In genomic region chr1:27773732-27774445, GRCh38 we compare ENCODE assay signal across 8 cellular contexts. TPM values are rescaled to one million over a fixed set of nuclear protein-coding genes. Genes with fewer than 3 reads are reported as not detected.
DNase-seq lines count a peak whose midpoint lies in the region; ATAC-seq and TF ChIP-seq lines count a peak whose summit lies in the region.

No MANE protein-coding gene starts in this region.

- no peak for TF ChIP-seq CTCF in CD4-positive, alpha-beta T cell (IDR thresholded peaks at IDR 0.05)
- TF ChIP-seq CTCF in uterus (IDR thresholded peaks at IDR 0.05): no peak

- no peaks in the 10 kb centered on the region for H3K27me3 ChIP-seq in CD4-positive, alpha-beta T cell (ENCODE audit: control insufficient read depth, insufficient read depth, low read length)
- H3K27me3 ChIP-seq in uterus: no peaks in the 10 kb centered on the region

- intact Hi-C loops in CD4-positive, alpha-beta T cell (cut with DNase I, micrococcal nuclease): loop anchor here (2.0 to 10.0 kb wide), 5 partner anchors 47 to 779 kb away; partner anchors contain the start of genes IFI6 (in 2 of the 2), FAM76A (in 1 of the 2), PPP1R8 (in 1 of the 2) and TRNP1 (in 1 of the 2)
- intact Hi-C loops in uterus (cut with DNase I; ENCODE audit: low total_unique reads): no loop called here

- no peaks in the 10 kb centered on the region for H3K4me1 ChIP-seq in uterus

- DNase-seq in CD4-positive, alpha-beta T cell: peak in 2 of 10 experiments; percentile 15 to 29
- peak; percentile 68 for DNase-seq in RKO (ENCODE audit: low spot score)
- peak; percentile 44 for DNase-seq in dedifferentiated amniotic fluid mesenchymal stem cell (ENCODE audit: extremely low spot score)
- peak; percentile 57 for DNase-seq in medulla oblongata (ENCODE audit: extremely low spot score)
- DNase-seq in uterus: no peak
- DNase-seq in NCI-H2227 treated with DMSO at 0.1 percent for 48 hours (lab: John Stamatoyannopoulos, UW): no peak

- H3K9me3 ChIP-seq in CD4-positive, alpha-beta T cell (ENCODE audit: control insufficient read depth, low read length): no peaks in the 10 kb centered on the region
- no peaks in the 10 kb centered on the region for H3K9me3 ChIP-seq in uterus

- POLR2A ChIA-PET in CD4-positive, alpha-beta T cell (lab: Charles Lee): interaction anchor here (0.6 to 2.8 kb wide), 9 partner anchors 15 to 807 kb away, joined by 3 to 58 read pairs (median 5); partner anchors contain the start of genes EYA3, FAM76A, IFI6 and PPP1R8

- ATAC-seq in CD4-positive, alpha-beta T cell (ENCODE audit: poor library complexity): peak; percentile 4
- ATAC-seq in GM21786 (IDR thresholded peaks at IDR 0.05; ENCODE audit: unreplicated experiment): peak; percentile 4
- no peak for ATAC-seq in GM21576 (IDR thresholded peaks at IDR 0.05; ENCODE audit: unreplicated experiment)

- H3K27me3 Mint-ChIP-seq in CD4-positive, alpha-beta T cell: no peaks in the 10 kb centered on the region

- H3K9me3 Mint-ChIP-seq in CD4-positive, alpha-beta T cell: no peaks in the 10 kb centered on the region

- H3K27ac ChIP-seq in CD4-positive, alpha-beta T cell (ENCODE audit: low read depth, low read length): peak overlapping the region; percentile 91
- H3K27ac ChIP-seq in uterus: peak overlapping the region; percentile 87 to 94

- H3K36me3 Mint-ChIP-seq in CD4-positive, alpha-beta T cell (ENCODE audit: low read depth): peaks cover 12% of the 10 kb centered on the region

- peak in 1 of 2 donors; percentile 10 for TF ChIP-seq POLR2A in uterus (IDR thresholded peaks at IDR 0.05)

- H3K4me1 Mint-ChIP-seq in CD4-positive, alpha-beta T cell (ENCODE audit: low read depth): peaks cover 30% of the 10 kb centered on the region

- H3K4me3 ChIP-seq in uterus: peak overlapping the region; percentile 84 to 94

- CTCF ChIA-PET in CD4-positive, alpha-beta T cell (lab: Charles Lee): interaction anchor here (0.6 to 3.0 kb wide), 2 partner anchors 104 to 717 kb away, joined by 4 to 13 read pairs; no protein-coding TSS in a partner anchor

- H3K27ac Mint-ChIP-seq in CD4-positive, alpha-beta T cell: peak overlapping the region; percentile 93

- H3K36me3 ChIP-seq in uterus: no peaks in the 10 kb centered on the region

- H3K4me3 Mint-ChIP-seq in CD4-positive, alpha-beta T cell: peak overlapping the region; percentile 97

RNA-seq across cellular contexts. Expression of gene STX12, which starts 0.9 kb away (rescaled TPM):
- total RNA-seq in CD4-positive, alpha-beta T cell: 10 to 100 TPM; 20.3 to 22.7 TPM
- 10 to 100 TPM; 24.4 to 67.8 (median 56.2) TPM for total RNA-seq in uterus

RNA-seq across cellular contexts. Expression of gene FAM76A, which starts 48.1 kb away (rescaled TPM):
- 10 to 100 TPM; 26.0 to 28.7 TPM for total RNA-seq in CD4-positive, alpha-beta T cell
- 10 to 100 TPM in 3 of 4 donors, 1 to 10 TPM in 1; 5.4 to 26.6 (median 20.5) TPM for total RNA-seq in uterus

RNA-seq across cellular contexts. Expression of gene PPP1R8, which starts 56.7 kb away (rescaled TPM):
- total RNA-seq in CD4-positive, alpha-beta T cell: 10 to 100 TPM; 14.8 to 15.7 TPM
- 10 to 100 TPM; 32.3 to 57.5 (median 43.6) TPM for total RNA-seq in uterus

Comparison
In these comparisons a context has a peak if more than half of its experiments do, and no peak if none do; other contexts are left out.
1. DNase-seq: peak in RKO (single experiment), dedifferentiated amniotic fluid mesenchymal stem cell (single experiment) and medulla oblongata (single experiment); none in uterus (0 of 2) and NCI-H2227 treated with DMSO at 0.1 percent for 48 hours (single experiment).